In genomic region chr2:105786231-105787230, GRCh38 we compare ENCODE assay signal across 9 cellular contexts. TPM values are rescaled to one million over a fixed set of nuclear protein-coding genes. Genes with fewer than 3 reads are reported as not detected.
DNase-seq lines count a peak whose midpoint lies in the region; ATAC-seq and TF ChIP-seq lines count a peak whose summit lies in the region.
"Had no signal": no experiment of that assay in that cellular context is flagged by ENCODE, and none has a peak within 500 bp of the region (broad histone marks: within the 10 kb centered on the region; RNA-seq: fewer than 3 reads in every experiment).

No MANE protein-coding gene starts in this region.

- H3K27ac Mint-ChIP-seq in activated B cell treated with CpG ODN at 0.5 μM for 24 hours (peak overlapping the region; percentile 81), naive B cell (peak overlapping the region; percentile 83 to 97 (median 94))

- no peaks in the 10 kb centered on the region for H3K9me3 ChIP-seq in BLaER1
- no peaks in the 10 kb centered on the region for H3K9me3 ChIP-seq in Karpas-422 (ENCODE audit: low read length)

- intact Hi-C loops in activated B cell treated with CpG ODN at 0.5 μM for 24 hours (cut with micrococcal nuclease), result loop anchor here (1.0 to 5.0 kb wide), 3 partner anchors 10 to 311 kb away; no protein-coding TSS in a partner anchor

- peaks cover 77% of the 10 kb centered on the region for H4K20me1 ChIP-seq in BLaER1
- H4K20me1 ChIP-seq in Karpas-422 (ENCODE audit: insufficient read depth, low read depth, low read length), result 0 out of 2 replicates have a peak, but pooled peaks cover 3% of the 10 kb centered on the region

- H3K27me3 ChIP-seq in BLaER1 (no peaks in the 10 kb centered on the region), Karpas-422 (ENCODE audit: low read length) (no peaks in the 10 kb centered on the region; the same call in 1 of the 2 replicates)

- ATAC-seq in HG02610 (IDR thresholded peaks at IDR 0.05; ENCODE audit: unreplicated experiment) (peak; percentile 28), activated B cell treated with CpG ODN at 0.5 μM for 24 hours (ENCODE audit: low read depth) (no peak), naive B cell (ENCODE audit: low read depth in 2 of 2) (peak; percentile 12 to 20), GM21515 (IDR thresholded peaks at IDR 0.05; ENCODE audit: unreplicated experiment) (no peak), HG02938 (IDR thresholded peaks at IDR 0.05; ENCODE audit: unreplicated experiment) (no peak)

- no peaks in the 10 kb centered on the region for H3K9me2 ChIP-seq in Karpas-422 (replicated peaks; ENCODE audit: insufficient read depth, low read length)

- H3K36me3 ChIP-seq in BLaER1 (peaks cover 45% of the 10 kb centered on the region), Karpas-422 (ENCODE audit: insufficient read depth, low read length) (no peaks in the 10 kb centered on the region)

- POLR2A ChIA-PET in activated B cell treated with CpG ODN at 0.5 μM for 24 hours (lab: Charles Lee), result interaction anchor here (0.6 to 3.2 kb wide), 7 partner anchors 9 to 64 kb away, joined by 3 to 20 read pairs (median 5); no protein-coding TSS in a partner anchor

- H3K27ac ChIP-seq in BLaER1 (peak overlapping the region; percentile 77), Karpas-422 (ENCODE audit: low read length) (no peak overlapping the region)

- H3K36me3 Mint-ChIP-seq in activated B cell treated with CpG ODN at 0.5 μM for 24 hours (ENCODE audit: low read depth) (peaks cover 22% of the 10 kb centered on the region), naive B cell (peaks cover 4 to 16% of the 10 kb centered on the region in 2 donors)

- no peak overlapping the region for H2AFZ ChIP-seq in Karpas-422 (ENCODE audit: low read length)

- CTCF ChIA-PET in activated B cell treated with CpG ODN at 0.5 μM for 24 hours (lab: Charles Lee), result interaction anchor here (1.1 to 2.6 kb wide), 7 partner anchors 8 to 211 kb away, joined by 3 to 15 read pairs (median 5); no protein-coding TSS in a partner anchor

- H3K4me3 Mint-ChIP-seq in activated B cell treated with CpG ODN at 0.5 μM for 24 hours (peak overlapping the region; percentile 48), naive B cell (peak overlapping the region in 7 of 8 donors; percentile 59 to 89 (median 67))

- H3K4me1 ChIP-seq in BLaER1 (peaks cover 100% of the 10 kb centered on the region), Karpas-422 (ENCODE audit: low read length) (no peaks in the 10 kb centered on the region)

- H3K9me3 Mint-ChIP-seq in activated B cell treated with CpG ODN at 0.5 μM for 24 hours (no peaks in the 10 kb centered on the region), naive B cell (no peaks in the 10 kb centered on the region)

- H3K4me2 ChIP-seq in BLaER1 (peak overlapping the region; percentile 94), Karpas-422 (ENCODE audit: low read depth, low read length, poor library complexity, severe bottlenecking) (no peak overlapping the region)

- H3K9ac ChIP-seq in BLaER1 (peak overlapping the region; percentile 69), Karpas-422 (ENCODE audit: low read length) (no peak overlapping the region)

- no peaks in the 10 kb centered on the region for H3K27me3 Mint-ChIP-seq in activated B cell treated with CpG ODN at 0.5 μM for 24 hours
- H3K27me3 Mint-ChIP-seq in naive B cell, result no peaks in the 10 kb centered on the region

- H3K79me2 ChIP-seq in Karpas-422 (ENCODE audit: low read length), result no peaks in the 10 kb centered on the region

- TF ChIP-seq CTCF in activated B cell treated with CpG ODN at 0.5 μM for 24 hours (IDR thresholded peaks at IDR 0.05), result no peak

- H3K4me1 Mint-ChIP-seq in activated B cell treated with CpG ODN at 0.5 μM for 24 hours, result peaks cover 86% of the 10 kb centered on the region
- H3K4me1 Mint-ChIP-seq in naive B cell, result peaks cover 61 to 98% (median 82%) of the 10 kb centered on the region in 3 donors

- DNase-seq in activated B cell treated with CpG ODN at 0.5 μM for 24 hours, result no peak
- DNase-seq in naive B cell, result no peak
- DNase-seq in Karpas-422, result no peak
- no peak for DNase-seq in foreskin melanocyte
- DNase-seq: NCI-H526 had no signal

- H3K4me3 ChIP-seq in BLaER1 (0 out of 2 replicates have a peak overlapping the region, but pooled peaks have one; percentile 27), Karpas-422 (ENCODE audit: low read length) (no peak overlapping the region)

RNA-seq across cellular contexts. Expression of gene NCK2, which starts 41.8 kb away (rescaled TPM):
- total RNA-seq in activated B cell treated with CpG ODN at 0.5 μM for 24 hours, result 52.9 and 53.4 TPM in 2 replicates
- polyA plus RNA-seq in naive B cell (ENCODE audit: low read depth in 6 of 6), result 100 to 1,000 TPM in 1 of 6 donors, 10 to 100 TPM in 5; 70.7 to 108 (median 76.7) TPM
- total RNA-seq in Karpas-422 (2014; rRNA removed; shearing (Covaris generic); ENCODE audit: low replicate concordance), result 0.30 and 4.1 TPM in 2 replicates

Comparison
In these comparisons a context has a peak if more than half of its experiments do, and no peak if none do; other contexts are left out.
1. ATAC-seq: peak in HG02610 (single experiment) and naive B cell (2 of 2); none in activated B cell treated with CpG ODN at 0.5 μM for 24 hours (single experiment), GM21515 (single experiment) and HG02938 (single experiment).
2. RNA of gene NCK2, which starts 41.8 kb away (total RNA-seq): 52.9 to 53.4 TPM in activated B cell treated with CpG ODN at 0.5 μM for 24 hours; 0.30 to 4.1 TPM in Karpas-422; every median in the first group is over 10 times any median in the second.